Comparison of ENCODE assay signal across 8 cellular contexts in genomic region chr1:244353572-244354091, GRCh38.
A peak's percentile ranks its signal among the peaks of the same experiment; 100 is the strongest.
DNase-seq lines count a peak whose midpoint lies in the region; ATAC-seq and TF ChIP-seq lines count a peak whose summit lies in the region.

No MANE protein-coding gene starts in this region.

- no peaks in the 10 kb centered on the region for H3K4me1 ChIP-seq in breast epithelium
- peaks cover 8 to 18% of the 10 kb centered on the region in 2 donors for H3K4me1 ChIP-seq in left lung
- H3K4me1 ChIP-seq in vagina = peaks cover 26% of the 10 kb centered on the region

- intact Hi-C loops in breast epithelium (cut with DNase I; ENCODE audit: low total_unique reads) = no loop called here
- intact Hi-C loops in left lung (cut with DNase I) = no loop called here
- intact Hi-C loops in vagina (cut with DNase I) = no loop called here

- H3K9me3 ChIP-seq in breast epithelium = no peaks in the 10 kb centered on the region
- no peaks in the 10 kb centered on the region for H3K9me3 ChIP-seq in left lung
- no peaks in the 10 kb centered on the region for H3K9me3 ChIP-seq in vagina

- no peak for TF ChIP-seq CTCF in breast epithelium (IDR thresholded peaks at IDR 0.05)
- TF ChIP-seq CTCF in left lung (IDR thresholded peaks at IDR 0.05) = no peak
- no peak for TF ChIP-seq CTCF in vagina (IDR thresholded peaks at IDR 0.05)

- peak overlapping the region; percentile 43 to 62 for H3K27ac ChIP-seq in breast epithelium
- H3K27ac ChIP-seq in left lung = peak overlapping the region in 1 of 2 donors; percentile 79
- peak overlapping the region; percentile 78 for H3K27ac ChIP-seq in vagina

- DNase-seq in ELF-1 (ENCODE audit: low read depth, low spot score) = peak; percentile 74
- DNase-seq in H7 = peak; percentile 63
- peak; percentile 26 for DNase-seq in NCI-H1436 (lab: John Stamatoyannopoulos, UW)
- DNase-seq in breast epithelium (ENCODE audit: low spot score in 2 of 2) = peak in 1 of 2 donors; percentile 52
- peak in 1 of 2 donors; percentile 82 for DNase-seq in left lung
- peak in 1 of 2 donors; percentile 88 for DNase-seq in vagina (ENCODE audit: extremely low spot score in 2 of 2)
- no peak for DNase-seq in NCI-H1105 treated with DMSO at 0.1 percent for 48 hours (lab: John Stamatoyannopoulos, UW)

- no peak overlapping the region for H3K4me3 ChIP-seq in H7 (ENCODE audit: insufficient read depth, low read depth, low read length)
- H3K4me3 ChIP-seq in breast epithelium = no peak overlapping the region
- no peak overlapping the region for H3K4me3 ChIP-seq in left lung
- no peak overlapping the region for H3K4me3 ChIP-seq in vagina

- no peaks in the 10 kb centered on the region for H3K27me3 ChIP-seq in H7 (ENCODE audit: control insufficient read depth, insufficient read depth, low read length)
- H3K27me3 ChIP-seq in breast epithelium = no peaks in the 10 kb centered on the region
- no peaks in the 10 kb centered on the region for H3K27me3 ChIP-seq in left lung
- no peaks in the 10 kb centered on the region for H3K27me3 ChIP-seq in vagina

- TF ChIP-seq POLR2A in breast epithelium (IDR thresholded peaks at IDR 0.05) = no peak
- TF ChIP-seq POLR2A in vagina (IDR thresholded peaks at IDR 0.05) = no peak

- H3K36me3 ChIP-seq in H7 (replicated peaks; ENCODE audit: control insufficient read depth, insufficient read depth, low read length) (no peaks in the 10 kb centered on the region), breast epithelium (no peaks in the 10 kb centered on the region), left lung (no peaks in the 10 kb centered on the region), vagina (no peaks in the 10 kb centered on the region)

- ATAC-seq in left lung (peak; percentile 99), GM19324 (IDR thresholded peaks at IDR 0.05; ENCODE audit: low FRiP score, unreplicated experiment) (no peak)
